ENCODE assay signal across 24 cellular contexts in genomic region chr10:63528084-63528744, GRCh38. TPM values are rescaled to one million over a fixed set of nuclear protein-coding genes. Genes with fewer than 3 reads are reported as not detected.
DNase-seq lines count a peak whose midpoint lies in the region; ATAC-seq, FAIRE-seq and TF ChIP-seq lines count a peak whose summit lies in the region.
"Had no signal": no experiment of that assay in that cellular context is flagged by ENCODE, and none has a peak within 500 bp of the region (broad histone marks: within the 10 kb centered on the region; RNA-seq: fewer than 3 reads in every experiment).

No MANE protein-coding gene starts in this region.

- no peak overlapping the region for H3K4me3 ChIP-seq in HepG2 (replicated peaks in 1 of 3; ENCODE audit: insufficient read depth in 1 of 3, low read depth in 2 of 3, low read length in 3 of 3)
- H3K4me3 ChIP-seq in right lobe of liver: no peak overlapping the region
- H3K4me3 ChIP-seq in small intestine (ENCODE audit: low read depth in 1 of 2, low read length in 2 of 2): no peak overlapping the region
- H3K4me3 ChIP-seq: esophagus muscularis mucosa, gastrocnemius medialis, lower lobe of right lung, thoracic aorta had no signal

- in situ Hi-C loops in HepG2 (cut with HindIII; ENCODE audit: extremely low pct_ligation_motif_present, low pct_unique_long_range_greater_than_20kb): no loop called here

- DNase-seq in NCI-H2171 treated with DMSO at 0.1 percent for 48 hours (lab: John Stamatoyannopoulos, UW) (peak; percentile 14), NCI-H2171 (lab: John Stamatoyannopoulos, UW) (no peak), HepG2 (ENCODE audit: low spot score) (no peak), right lobe of liver (no peak), cerebellar cortex (ENCODE audit: low spot score) (peak; percentile 33), small intestine (no peak), mucosa of gallbladder (ENCODE audit: low spot score) (no peak)
- DNase-seq: 8988T; activated CD4-positive, alpha-beta T cell treated with anti-CD3 and anti-CD28 coated beads for 4 hours; brain microvascular endothelial cell; effector CD8-positive, alpha-beta T cell; gastrocnemius medialis; lower lobe of right lung; NCI-H1048; NCI-H187; NCI-H774; SHP77 treated with DMSO at 0.1 percent for 48 hours; stimulated activated CD4-positive, alpha-beta T cell treated with anti-CD3 and anti-CD28 coated beads, Interleukin-4, amount 100 ng/mL, for 1 hour; stimulated activated naive CD4-positive, alpha-beta T cell treated with Interleukin-2 at 50 U/mL for 16 hours had no signal

- no peak overlapping the region for H3K9ac ChIP-seq in HepG2 (ENCODE audit: insufficient read depth, low read depth, low read length)

- WGBS in HepG2 (ENCODE audit: low lambda C conversion rate): 95% methylated on average over 5 of the region's 5 CpGs
- WGBS in right lobe of liver (ENCODE audit: insufficient coverage, low coverage, low lambda C conversion rate, missing lambda C conversion rate): 73% methylated on average over 5 of the region's 5 CpGs
- 87 to 97% (median 95%) methylated on average over 5 of the region's 5 CpGs for WGBS in small intestine, 3 donors

- no peak for TF ChIP-seq RAD21 in HepG2 (CRISPR knock-in tag; IDR thresholded peaks at IDR 0.05)

- no peaks in the 10 kb centered on the region for H3K9me3 ChIP-seq in HepG2 (ENCODE audit: low read length)
- H3K9me3 ChIP-seq in right lobe of liver: no peaks in the 10 kb centered on the region
- no peaks in the 10 kb centered on the region for H3K9me3 ChIP-seq in small intestine (ENCODE audit: control insufficient read depth, low read depth)
- H3K9me3 ChIP-seq: esophagus muscularis mucosa, gastrocnemius medialis, lower lobe of right lung, neutrophil, thoracic aorta had no signal

- TF ChIP-seq POLR2A in HepG2 (IDR thresholded peaks at IDR 0.05; ENCODE audit: insufficient read depth in 1 of 2, low read depth in 2 of 2, low read length in 2 of 2) (no peak), right lobe of liver (IDR thresholded peaks at IDR 0.05) (no peak)

- no peak for FAIRE-seq in HepG2 (lab: Jason Lieb, UNC)
- no peak for FAIRE-seq in small intestine (lab: Jason Lieb, UNC)
- FAIRE-seq: islet of Langerhans had no signal

- H3K36me3 ChIP-seq in HepG2 (replicated peaks in 1 of 2; ENCODE audit: control insufficient read depth in 1 of 2, insufficient read depth in 2 of 2, low read length in 2 of 2) (no peaks in the 10 kb centered on the region), right lobe of liver (no peaks in the 10 kb centered on the region), small intestine (ENCODE audit: control insufficient read depth in 2 of 2, insufficient read depth in 2 of 2, low read length in 2 of 2) (peaks cover 0 to 2% of the 10 kb centered on the region in 2 donors)
- H3K36me3 ChIP-seq: esophagus muscularis mucosa, gastrocnemius medialis, lower lobe of right lung, neutrophil, thoracic aorta had no signal

- TF ChIP-seq EP300 in HepG2 (IDR thresholded peaks at IDR 0.05; ENCODE audit: low read depth in 2 of 2, low read length in 2 of 2): no peak
- no peak for TF ChIP-seq EP300 in HepG2 (CRISPR knock-in tag; IDR thresholded peaks at IDR 0.05; ENCODE audit: borderline replicate concordance)

- H3K4me1 ChIP-seq in HepG2 (ENCODE audit: insufficient read depth, low read length) (peaks cover 38% of the 10 kb centered on the region), right lobe of liver (no peaks in the 10 kb centered on the region), small intestine (ENCODE audit: control insufficient read depth in 2 of 2, insufficient read depth in 1 of 2, low read depth in 1 of 2, low read length in 1 of 2) (peaks cover 2 to 3% of the 10 kb centered on the region in 2 donors)

- no peak for TF ChIP-seq CTCF in HepG2 (CRISPR knock-in tag; IDR thresholded peaks at IDR 0.05)
- TF ChIP-seq CTCF in right lobe of liver (IDR thresholded peaks at IDR 0.05): no peak

- no peaks in the 10 kb centered on the region for H4K20me1 ChIP-seq in HepG2 (ENCODE audit: insufficient read depth, low read length)

- intact Hi-C loops in HepG2 (cut with micrococcal nuclease; ENCODE audit: unreplicated experiment) (no loop called here), right lobe of liver (cut with DNase I) (no loop called here)

- H3K27me3 ChIP-seq in HepG2 (ENCODE audit: control insufficient read depth in 1 of 2, insufficient read depth in 2 of 2, low read length in 2 of 2) (no peaks in the 10 kb centered on the region), right lobe of liver (no peaks in the 10 kb centered on the region), small intestine (ENCODE audit: control insufficient read depth in 2 of 2, insufficient read depth in 2 of 2, low read length in 2 of 2) (no peaks in the 10 kb centered on the region)
- H3K27me3 ChIP-seq: brain microvascular endothelial cell, esophagus muscularis mucosa, gastrocnemius medialis, neutrophil had no signal

- no peak overlapping the region for H3K27ac ChIP-seq in HepG2 (ENCODE audit: extremely low read length, insufficient read depth, low read length)
- no peak overlapping the region for H3K27ac ChIP-seq in right lobe of liver
- H3K27ac ChIP-seq in small intestine (ENCODE audit: low read depth in 1 of 2, low read length in 1 of 2): no peak overlapping the region
- H3K27ac ChIP-seq: brain microvascular endothelial cell, esophagus muscularis mucosa, gastrocnemius medialis, lower lobe of right lung, neutrophil, thoracic aorta had no signal

- H2AFZ ChIP-seq in HepG2 (ENCODE audit: low read length): no peak overlapping the region

- no TSS peak for BruUV-seq in HepG2 (replicated peaks; lab: Mats Ljungman, UMichigan)

- POLR2A ChIA-PET in HepG2 (lab: Yijun Ruan, JAX): no interaction called here

- peaks cover 72% of the 10 kb centered on the region for H3K79me2 ChIP-seq in HepG2 (ENCODE audit: insufficient read depth, low read length)

- CTCF ChIA-PET in HepG2 (lab: Yijun Ruan, JAX; ENCODE audit: low intra/inter-chr PET ratio, low total read pairs): no interaction called here

- ATAC-seq in HepG2 (no peak), right lobe of liver (no peak), GM18498 (IDR thresholded peaks at IDR 0.05; ENCODE audit: unreplicated experiment) (no peak)
- ATAC-seq: lower lobe of right lung had no signal

- H3K4me2 ChIP-seq in HepG2 (ENCODE audit: low read depth, low read length): no peak overlapping the region

TF ChIP-seq in HepG2, 621 proteins besides CTCF, POLR2A, EP300 and RAD21 (continues in another document):
- TF ChIP-seq ZNF564 (CRISPR knock-in tag; IDR thresholded peaks at IDR 0.05) (no peak), GLI4 (CRISPR knock-in tag; IDR thresholded peaks at IDR 0.05; ENCODE audit: borderline replicate concordance) (no peak), ZNF34 (CRISPR knock-in tag; IDR thresholded peaks at IDR 0.05; ENCODE audit: borderline replicate concordance) (no peak), FOXA1 (IDR thresholded peaks at IDR 0.05) (no peak), FOXA1 (CRISPR knock-in tag; IDR thresholded peaks at IDR 0.05) (0 out of 2 replicates have a peak, but pooled peaks have one; percentile 18)
- TF ChIP-seq, protein P1, sequence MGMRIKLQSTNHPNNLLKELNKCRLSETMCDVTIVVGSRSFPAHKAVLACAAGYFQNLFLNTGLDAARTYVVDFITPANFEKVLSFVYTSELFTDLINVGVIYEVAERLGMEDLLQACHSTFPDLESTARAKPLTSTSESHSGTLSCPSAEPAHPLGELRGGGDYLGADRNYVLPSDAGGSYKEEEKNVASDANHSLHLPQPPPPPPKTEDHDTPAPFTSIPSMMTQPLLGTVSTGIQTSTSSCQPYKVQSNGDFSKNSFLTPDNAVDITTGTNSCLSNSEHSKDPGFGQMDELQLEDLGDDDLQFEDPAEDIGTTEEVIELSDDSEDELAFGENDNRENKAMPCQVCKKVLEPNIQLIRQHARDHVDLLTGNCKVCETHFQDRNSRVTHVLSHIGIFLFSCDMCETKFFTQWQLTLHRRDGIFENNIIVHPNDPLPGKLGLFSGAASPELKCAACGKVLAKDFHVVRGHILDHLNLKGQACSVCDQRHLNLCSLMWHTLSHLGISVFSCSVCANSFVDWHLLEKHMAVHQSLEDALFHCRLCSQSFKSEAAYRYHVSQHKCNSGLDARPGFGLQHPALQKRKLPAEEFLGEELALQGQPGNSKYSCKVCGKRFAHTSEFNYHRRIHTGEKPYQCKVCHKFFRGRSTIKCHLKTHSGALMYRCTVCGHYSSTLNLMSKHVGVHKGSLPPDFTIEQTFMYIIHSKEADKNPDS (CRISPR knock-in tag; IDR thresholded peaks at IDR 0.05): no peak

RNA-seq across cellular contexts. Expression of gene REEP3, which starts 7.0 kb away (rescaled TPM):
- 29.1 and 31.4 TPM in 2 replicates for total RNA-seq in HepG2 (2016; rRNA removed; fragmentation: Illumina TruSeq; extraction: Trizol)
- 23.6 and 27.7 TPM in 2 replicates for total RNA-seq in HepG2 (2016; cell fraction: cytosol; rRNA removed; fragmentation: Illumina TruSeq; extraction: Trizol; ENCODE audit: low read depth)
- total RNA-seq in HepG2 (2016; cell fraction: insoluble cytoplasmic fraction; rRNA removed; fragmentation: Illumina TruSeq; extraction: Trizol): 27.1 and 27.9 TPM in 2 replicates
- total RNA-seq in HepG2 (2016; cell fraction: membrane; rRNA removed; fragmentation: Illumina TruSeq; extraction: Trizol): 34.9 and 39.7 TPM in 2 replicates
- 13.9 and 19.8 TPM in 2 replicates for total RNA-seq in HepG2 (2016; cell fraction: nucleus; rRNA removed; fragmentation: Illumina TruSeq; extraction: Trizol)
- 5.3 and 7.1 TPM in 2 replicates for polyA plus RNA-seq in HepG2 (2011; rRNA removed)
- polyA plus RNA-seq in HepG2 (2011; cell fraction: cytosol; rRNA removed): 5.4 and 8.4 TPM in 2 replicates
- polyA plus RNA-seq in HepG2 (2011; cell fraction: nucleus; rRNA removed): 2.7 and 4.4 TPM in 2 replicates
- 8.7 and 10.0 TPM in 2 replicates for polyA plus RNA-seq in HepG2 (2012)
- 45.4 and 52.0 TPM in 2 replicates for polyA plus RNA-seq in HepG2 (2016; cell fraction: cytosol; fragmentation: Illumina TruSeq; extraction: Trizol; ENCODE audit: low read depth)
- polyA plus RNA-seq in HepG2 (2016; cell fraction: insoluble cytoplasmic fraction; fragmentation: Illumina TruSeq; extraction: Trizol; ENCODE audit: low read depth): 20.1 and 20.9 TPM in 2 replicates
- polyA plus RNA-seq in HepG2 (2016; cell fraction: membrane; fragmentation: Illumina TruSeq; extraction: Trizol; ENCODE audit: low read depth): 31.9 and 38.5 TPM in 2 replicates
- 25.8 and 29.3 TPM in 2 replicates for polyA plus RNA-seq in HepG2 (2016; cell fraction: nucleus; fragmentation: Illumina TruSeq; extraction: Trizol; ENCODE audit: insufficient read depth, low read depth)
- polyA minus RNA-seq in HepG2 (2011; rRNA and poly(A)+ RNA removed; ENCODE audit: low replicate concordance): 2.4 and 4.6 TPM in 2 replicates
- 9.3 and 9.6 TPM in 2 replicates for polyA minus RNA-seq in HepG2 (2011; cell fraction: cytosol; rRNA and poly(A)+ RNA removed)
- polyA minus RNA-seq in HepG2 (2011; cell fraction: nucleus; rRNA and poly(A)+ RNA removed): 6.3 and 7.8 TPM in 2 replicates
- total RNA-seq in right lobe of liver: 10 to 100 TPM; 21.1 to 38.8 (median 28.0) TPM
- 10 to 100 TPM in 2 of 3 donors, 1 to 10 TPM in 1; 9.8 to 21.5 (median 21.3) TPM for polyA plus RNA-seq in small intestine
- 53.4 TPM for total RNA-seq in mucosa of gallbladder

Comparison
In these comparisons a context has a peak if more than half of its experiments do, and no peak if none do; other contexts are left out.
1. DNase-seq: peak in NCI-H2171 treated with DMSO at 0.1 percent for 48 hours (single experiment) and cerebellar cortex (single experiment); none in NCI-H2171 (single experiment), HepG2 (single experiment), right lobe of liver (0 of 3), small intestine (single experiment) and mucosa of gallbladder (single experiment).